In genomic region chr21:42164064-42164789, GRCh38 we compare ENCODE assay signal across 8 cellular contexts. TPM values are rescaled to one million over a fixed set of nuclear protein-coding genes. Genes with fewer than 3 reads are reported as not detected.
A peak's percentile ranks its signal among the peaks of the same experiment; 100 is the strongest.
DNase-seq lines count a peak whose midpoint lies in the region; ATAC-seq and TF ChIP-seq lines count a peak whose summit lies in the region.

No MANE protein-coding gene starts in this region.

- ATAC-seq in GM19328 (IDR thresholded peaks at IDR 0.05; ENCODE audit: unreplicated experiment) (no peak), HG03460 (IDR thresholded peaks at IDR 0.05; ENCODE audit: unreplicated experiment) (no peak)

- H3K4me1 ChIP-seq in BLaER1: peaks cover 59% of the 10 kb centered on the region
- H3K4me1 ChIP-seq in ascending aorta: no peaks in the 10 kb centered on the region

- H3K4me3 ChIP-seq in BLaER1 (no peak overlapping the region), H7 (ENCODE audit: insufficient read depth, low read depth, low read length) (no peak overlapping the region), ascending aorta (no peak overlapping the region)

- no peaks in the 10 kb centered on the region for H3K27me3 ChIP-seq in BLaER1
- H3K27me3 ChIP-seq in H7 (ENCODE audit: control insufficient read depth, insufficient read depth, low read length): no peaks in the 10 kb centered on the region
- no peaks in the 10 kb centered on the region for H3K27me3 ChIP-seq in ascending aorta

- H3K36me3 ChIP-seq in BLaER1: no peaks in the 10 kb centered on the region
- no peaks in the 10 kb centered on the region for H3K36me3 ChIP-seq in H7 (replicated peaks; ENCODE audit: control insufficient read depth, insufficient read depth, low read length)
- H3K36me3 ChIP-seq in ascending aorta: no peaks in the 10 kb centered on the region

- intact Hi-C loops in ascending aorta (cut with DNase I): loop anchor here (5.0 kb wide), 1 partner anchor 1102 kb away; no protein-coding TSS in a partner anchor

- no peak overlapping the region for H3K9ac ChIP-seq in BLaER1

- DNase-seq in H7 (peak; percentile 82), SW480 (ENCODE audit: low spot score) (peak; percentile 68), ascending aorta (ENCODE audit: low spot score in 2 of 2) (peak in 1 of 2 donors; percentile 75), iris pigment epithelial cell (ENCODE audit: low read depth) (peak; percentile 24)
- DNase-seq in stimulated activated CD4-positive, alpha-beta T cell treated with anti-CD3 and anti-CD28 coated beads, Interleukin-2, amount 100 ng/mL, for 24 hours: peak; percentile 53 to 63

- H4K20me1 ChIP-seq in BLaER1: no peaks in the 10 kb centered on the region

- H3K4me2 ChIP-seq in BLaER1: peak overlapping the region; percentile 40; the same call in 1 of the 2 replicates

- H3K9me3 ChIP-seq in BLaER1 (no peaks in the 10 kb centered on the region), ascending aorta (no peaks in the 10 kb centered on the region)

- TF ChIP-seq CTCF in ascending aorta (IDR thresholded peaks at IDR 0.05): peak; percentile 13 to 36 (median 36)

- no peak overlapping the region for H3K27ac ChIP-seq in BLaER1
- H3K27ac ChIP-seq in ascending aorta: no peak overlapping the region

RNA-seq across cellular contexts. Expression of gene ABCG1, which starts 54.7 kb away (rescaled TPM):
- total RNA-seq in H7 (2014; rRNA removed; shearing (Covaris generic)): 0.07 and 0.92 TPM in 2 replicates
- total RNA-seq in ascending aorta: 39.5 TPM

Comparison
In these comparisons a context has a peak if more than half of its experiments do, and no peak if none do; other contexts are left out.
1. RNA of gene ABCG1, which starts 54.7 kb away (total RNA-seq): 39.5 TPM in ascending aorta (single experiment); 0.07 to 0.92 TPM in H7; every median in the first group is over 10 times any median in the second.